11 cellular contexts compared by ENCODE assay signal in genomic region chr20:6940052-6940451, GRCh38.
DNase-seq lines count a peak whose midpoint lies in the region; ATAC-seq, FAIRE-seq and TF ChIP-seq lines count a peak whose summit lies in the region.
"Had no signal": no experiment of that assay in that cellular context is flagged by ENCODE, and none has a peak within 500 bp of the region (broad histone marks: within the 10 kb centered on the region; RNA-seq: fewer than 3 reads in every experiment).

No MANE protein-coding gene starts in this region.

- FAIRE-seq in bronchial epithelial cell (lab: Jason Lieb, UNC) (no peak), GM19239 (lab: Jason Lieb, UNC) (no peak)

- no peaks in the 10 kb centered on the region for H3K27me3 ChIP-seq in bronchial epithelial cell (ENCODE audit: control insufficient read depth, insufficient read depth, low read length)

- DNase-seq in NCI-H146 (lab: John Stamatoyannopoulos, UW) (peak; percentile 49), bronchial epithelial cell (ENCODE audit: low read depth) (peak; percentile 50), nephron progenitor cell (peak; percentile 38), OCI-M2 (lab: John Stamatoyannopoulos, UW; ENCODE audit: unreplicated experiment) (no peak), GM19239 (ENCODE audit: insufficient read length, low spot score) (no peak)
- DNase-seq: activated T-cell treated with anti-CD3 and anti-CD28 coated beads, Interleukin-2, amount 50 U/mL, for 24 hours; NCI-H524 treated with DMSO at 0.1 percent for 48 hours had no signal

- TF ChIP-seq CTCF in GM12874 (IDR thresholded peaks at IDR 0.05; ENCODE audit: insufficient read depth, low read depth, low read length), result peak; percentile 56
- TF ChIP-seq CTCF in bronchial epithelial cell (IDR thresholded peaks at IDR 0.05; ENCODE audit: insufficient read depth, low read length, severe bottlenecking), result peak; percentile 37
- TF ChIP-seq CTCF in nephron progenitor cell (IDR thresholded peaks at IDR 0.05), result peak; percentile 60

- H3K27ac Mint-ChIP-seq in nephron progenitor cell, result no peak overlapping the region
- H3K27ac Mint-ChIP-seq: activated T-cell treated with anti-CD3 and anti-CD28 coated beads, Interleukin-2, amount 50 U/mL, for 24 hours; stimulated activated naive CD8-positive, alpha-beta T cell treated with anti-CD3 and anti-CD28 coated beads, Interleukin-15, Interleukin-2, amounts not matched to agents 100 ng/mL and 50 ng/mL, for 24 hours had no signal

- H3K4me3 ChIP-seq in bronchial epithelial cell (ENCODE audit: low read depth, low read length), result no peak overlapping the region

- no peaks in the 10 kb centered on the region for H3K4me1 Mint-ChIP-seq in nephron progenitor cell

- H3K9me3 Mint-ChIP-seq in nephron progenitor cell, result no peaks in the 10 kb centered on the region

- ATAC-seq in activated CD4-positive, CD25-positive, alpha-beta regulatory T cell treated with anti-CD3 and anti-CD28 coated beads, Interleukin-2, amount 50 U/mL, for 24 hours, result no peak
- ATAC-seq: esophagus mucosa had no signal

- peaks cover 4% of the 10 kb centered on the region for H3K27me3 Mint-ChIP-seq in nephron progenitor cell (ENCODE audit: low read depth, poor library complexity)
- H3K27me3 Mint-ChIP-seq: activated T-cell treated with anti-CD3 and anti-CD28 coated beads, Interleukin-2, amount 50 U/mL, for 24 hours; stimulated activated naive CD8-positive, alpha-beta T cell treated with anti-CD3 and anti-CD28 coated beads, Interleukin-15, Interleukin-2, amounts not matched to agents 100 ng/mL and 50 ng/mL, for 24 hours had no signal

- H3K4me3 Mint-ChIP-seq in nephron progenitor cell, result no peak overlapping the region
- H3K4me3 Mint-ChIP-seq: activated T-cell treated with anti-CD3 and anti-CD28 coated beads, Interleukin-2, amount 50 U/mL, for 24 hours; stimulated activated naive CD8-positive, alpha-beta T cell treated with anti-CD3 and anti-CD28 coated beads, Interleukin-15, Interleukin-2, amounts not matched to agents 100 ng/mL and 50 ng/mL, for 24 hours had no signal

- no peaks in the 10 kb centered on the region for H3K36me3 Mint-ChIP-seq in nephron progenitor cell (ENCODE audit: low read depth)

- no peaks in the 10 kb centered on the region for H3K36me3 ChIP-seq in bronchial epithelial cell (ENCODE audit: control insufficient read depth, insufficient read depth, low read length)

Comparison
In these comparisons a context has a peak if more than half of its experiments do, and no peak if none do; other contexts are left out.
1. DNase-seq: peak in NCI-H146 (single experiment), bronchial epithelial cell (single experiment) and nephron progenitor cell (single experiment); none in OCI-M2 (single experiment) and GM19239 (single experiment).
2. Peak in every context shown above with its lines, with median percentiles within 50 percentile points of each other: CTCF ChIP-seq.